Comparison of ENCODE assay signal across 18 cellular contexts in the genomic region with DNA sequence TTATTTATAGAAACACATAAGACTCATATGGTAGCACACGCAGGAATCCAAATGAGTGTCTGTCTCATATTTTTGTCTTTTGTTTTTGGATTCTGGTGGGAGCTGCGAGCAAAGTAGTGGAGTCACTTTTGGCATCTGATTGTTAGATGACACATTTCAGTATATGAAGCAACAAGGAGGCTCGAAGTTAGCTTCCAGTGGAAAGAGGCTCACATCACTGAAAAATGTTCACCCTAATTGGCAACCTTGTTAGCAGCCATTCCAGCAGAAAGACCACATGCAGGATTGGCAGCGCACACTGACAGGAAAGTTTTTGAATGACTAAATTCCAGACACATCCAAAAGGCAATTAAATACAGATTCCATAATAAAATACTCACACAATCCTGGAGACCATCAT.
"Had no signal": no experiment of that assay in that cellular context is flagged by ENCODE, and none has a peak within 500 bp of the region (broad histone marks: within the 10 kb centered on the region; RNA-seq: fewer than 3 reads in every experiment).

No MANE protein-coding gene starts in this region.

- H3K4me3 ChIP-seq: dorsolateral prefrontal cortex, heart left ventricle, skin epidermis, thoracic aorta, transverse colon had no signal

- H3K36me3 ChIP-seq: heart left ventricle, thoracic aorta, transverse colon had no signal

- DNase-seq: cortex of kidney; dorsolateral prefrontal cortex; effector CD8-positive, alpha-beta T cell; heart left ventricle; hippocampal formation; kidney glomerular epithelial cell; mesendoderm; naive thymus-derived CD8-positive, alpha-beta T cell; posterior cingulate gyrus; stimulated activated CD4-positive, alpha-beta T cell treated with anti-CD3 and anti-CD28 coated beads, Interleukin-2, amount 100 ng/mL, for 24 hours; stimulated activated CD4-positive, alpha-beta T cell treated with anti-CD3 and anti-CD28 coated beads, Interleukin-4, amount 100 ng/mL, for 4 hours; stimulated activated naive B cell treated with anti-CD40 and anti-IgM and Interleukin-4, amounts not matched to agents 10 μg/mL and 1 μg/mL and 100 μg/mL, for 72 hours; stimulated activated naive CD8-positive, alpha-beta T cell treated with anti-CD3 and anti-CD28 coated beads, Interleukin-15, amount 100 ng/mL, for 72 hours; substantia nigra; transverse colon had no signal

- H3K27me3 ChIP-seq: transverse colon had no signal

- H3K4me1 ChIP-seq: heart left ventricle, transverse colon had no signal

- H3K9me3 ChIP-seq: heart left ventricle, thoracic aorta had no signal

- ATAC-seq: heart left ventricle; naive thymus-derived CD8-positive, alpha-beta T cell; sciatic nerve; stimulated activated naive B cell treated with anti-CD40 and anti-IgM and Interleukin-4, amounts not matched to agents 10 μg/mL and 1 μg/mL and 100 μg/mL, for 72 hours; stimulated activated naive CD8-positive, alpha-beta T cell treated with anti-CD3 and anti-CD28 coated beads, Interleukin-15, amount 100 ng/mL, for 72 hours had no signal

- H3K27ac ChIP-seq: dorsolateral prefrontal cortex, heart left ventricle, skin epidermis, thoracic aorta, transverse colon had no signal
